ENCODE assay signal across 38 cellular contexts in the genomic region with DNA sequence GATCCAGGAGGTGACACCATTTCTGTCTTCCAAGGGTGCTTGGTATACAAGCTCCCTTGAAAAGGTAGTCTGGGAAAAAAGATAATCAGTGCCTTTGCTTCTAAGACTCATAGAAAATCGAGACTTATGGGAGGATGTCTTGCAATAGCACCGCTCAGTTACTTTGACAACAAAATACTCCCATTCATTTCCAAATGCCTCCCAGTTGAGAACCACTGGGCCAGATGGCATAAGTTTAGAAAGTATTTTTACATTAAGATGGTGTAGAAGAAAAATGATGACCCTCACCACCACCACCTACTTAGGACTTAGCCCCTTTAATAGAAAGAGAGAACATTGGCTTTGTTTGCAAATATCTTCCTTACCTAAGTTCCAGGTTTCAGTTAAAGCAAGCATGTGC. TPM values are rescaled to one million over a fixed set of nuclear protein-coding genes. Genes with fewer than 3 reads are reported as not detected.
"Had no signal": no experiment of that assay in that cellular context is flagged by ENCODE, and none has a peak within 500 bp of the region (broad histone marks: within the 10 kb centered on the region; RNA-seq: fewer than 3 reads in every experiment).

No MANE protein-coding gene starts in this region.

- H3K9me3 ChIP-seq: adrenal gland, ascending aorta, body of pancreas, breast epithelium had no signal

- H3K4me3 ChIP-seq: adrenal gland, ascending aorta, body of pancreas, breast epithelium, cardiac muscle cell had no signal

- DNase-seq: activated effector memory CD4-positive, alpha-beta T cell treated with anti-CD3 and anti-CD28 coated beads, Interleukin-2, amount 50 U/mL, for 16 hours; activated effector memory CD4-positive, alpha-beta T cell treated with Interleukin-2 at 50 U/mL for 16 hours; activated gamma-delta T cell; activated gamma-delta T cell treated with Interleukin-2 at 50 U/mL for 16 hours; activated naive CD4-positive, alpha-beta T cell; activated naive CD4-positive, alpha-beta T cell treated with anti-CD3 and anti-CD28 coated beads for 36 hours; activated naive CD4-positive, alpha-beta T cell treated with anti-CD3 and anti-CD28 coated beads, Interleukin-2, amount 10 ng/mL, durations not matched to agents 7 days and 5 days; activated naive CD4-positive, alpha-beta T cell treated with anti-CD3 and anti-CD28 coated beads, Interleukin-2, amount 50 U/mL, for 16 hours; activated naive CD4-positive, alpha-beta T cell treated with Interleukin-2 at 50 U/mL for 16 hours; activated naive CD8-positive, alpha-beta T cell treated with anti-CD3 and anti-CD28 coated beads for 36 hours; activated naive CD8-positive, alpha-beta T cell treated with anti-CD3 and anti-CD28 coated beads, Interleukin-2, amount 10 ng/mL, durations not matched to agents 7 days and 5 days; activated naive CD8-positive, alpha-beta T cell treated with anti-CD3 and anti-CD28 coated beads, Interleukin-2, amount 50 U/mL, for 24 hours; activated T-cell treated with anti-CD3 and anti-CD28 coated beads, Interleukin-2, amount 50 U/mL, for 1 hour; activated T-cell treated with anti-CD3 and anti-CD28 coated beads, Interleukin-2, amount 50 U/mL, for 24 hours; activated T-cell treated with anti-CD3 and anti-CD28 coated beads, Interleukin-2, amount 50 U/mL, for 4 hours; activated T-cell treated with anti-CD3 and anti-CD28 coated beads, Interleukin-2, amount 50 U/mL, for 48 hours; activated T-cell treated with anti-CD3 and anti-CD28 coated beads, Interleukin-2, amount 50 U/mL, for 72 hours; adrenal gland; amniotic stem cell; amygdala; anterior cingulate cortex; aorta; body of pancreas; brain microvascular endothelial cell; caudate nucleus; central memory CD4-positive, alpha-beta T cell; cerebellar nuclear complex had no signal

- H3K4me1 ChIP-seq: breast epithelium had no signal

- H3K9me3 Mint-ChIP-seq: activated naive CD4-positive, alpha-beta T cell treated with anti-CD3 and anti-CD28 coated beads for 36 hours; activated naive CD4-positive, alpha-beta T cell treated with anti-CD3 and anti-CD28 coated beads, Interleukin-2, amount 10 ng/mL, durations not matched to agents 7 days and 5 days; activated naive CD4-positive, alpha-beta T cell treated with anti-CD3 and anti-CD28 coated beads, Interleukin-2, amount 50 U/mL, for 24 hours; activated naive CD4-positive, alpha-beta T cell treated with anti-CD3 and anti-CD28 coated beads, Interleukin-2, amount 50 U/mL, for 72 hours; activated naive CD8-positive, alpha-beta T cell treated with anti-CD3 and anti-CD28 coated beads for 36 hours; activated naive CD8-positive, alpha-beta T cell treated with anti-CD3 and anti-CD28 coated beads, Interleukin-2, amount 10 ng/mL, durations not matched to agents 7 days and 5 days; activated naive CD8-positive, alpha-beta T cell treated with anti-CD3 and anti-CD28 coated beads, Interleukin-2, amount 50 U/mL, for 24 hours; activated T-cell treated with anti-CD3 and anti-CD28 coated beads, Interleukin-2, amount 50 U/mL, for 24 hours; activated T-cell treated with anti-CD3 and anti-CD28 coated beads, Interleukin-2, amount 50 U/mL, for 4 hours; activated T-cell treated with anti-CD3 and anti-CD28 coated beads, Interleukin-2, amount 50 U/mL, for 72 hours; activated T-helper 1 cell treated with anti-CD3 and anti-CD28 coated beads, Interleukin-12 subunit alpha, Interleukin-12 subunit beta, Interleukin-2, Interleukin-4 antibody, amounts not matched to agents 30 ng/mL and 10 ng/mL and 1 ng/mL, durations not matched to agents 14 hours and 24 hours and 36 hours; activated T-helper 17 cell treated with anti-CD3 and anti-CD28 coated beads, Interleukin-2, amount 50 U/mL, for 72 hours; activated T-helper 2 cell treated with anti-CD3 and anti-CD28 coated beads, Interferon-gamma antibody, Interleukin-2, Interleukin-4, amounts not matched to agents 10 μg/mL and 5 μg/mL and 100 μg/mL, durations not matched to agents 14 hours and 24 hours and 36 hours; central memory CD8-positive, alpha-beta T cell had no signal

- H3K27ac Mint-ChIP-seq: activated naive CD4-positive, alpha-beta T cell treated with anti-CD3 and anti-CD28 coated beads for 36 hours; activated naive CD4-positive, alpha-beta T cell treated with anti-CD3 and anti-CD28 coated beads, Interleukin-2, amount 10 ng/mL, durations not matched to agents 7 days and 5 days; activated naive CD4-positive, alpha-beta T cell treated with anti-CD3 and anti-CD28 coated beads, Interleukin-2, amount 50 U/mL, for 24 hours; activated naive CD4-positive, alpha-beta T cell treated with anti-CD3 and anti-CD28 coated beads, Interleukin-2, amount 50 U/mL, for 72 hours; activated naive CD8-positive, alpha-beta T cell; activated naive CD8-positive, alpha-beta T cell treated with anti-CD3 and anti-CD28 coated beads for 36 hours; activated naive CD8-positive, alpha-beta T cell treated with anti-CD3 and anti-CD28 coated beads, Interleukin-2, amount 10 ng/mL, durations not matched to agents 7 days and 5 days; activated naive CD8-positive, alpha-beta T cell treated with anti-CD3 and anti-CD28 coated beads, Interleukin-2, amount 50 U/mL, for 24 hours; activated T-cell treated with anti-CD3 and anti-CD28 coated beads, Interleukin-2, amount 50 U/mL, for 24 hours; activated T-cell treated with anti-CD3 and anti-CD28 coated beads, Interleukin-2, amount 50 U/mL, for 72 hours; activated T-helper 1 cell treated with anti-CD3 and anti-CD28 coated beads, Interleukin-12 subunit alpha, Interleukin-12 subunit beta, Interleukin-2, Interleukin-4 antibody, amounts not matched to agents 30 ng/mL and 10 ng/mL and 1 ng/mL, durations not matched to agents 14 hours and 24 hours and 36 hours; activated T-helper 17 cell treated with anti-CD3 and anti-CD28 coated beads, Interleukin-2, amount 50 U/mL, for 72 hours; activated T-helper 2 cell treated with anti-CD3 and anti-CD28 coated beads, Interferon-gamma antibody, Interleukin-2, Interleukin-4, amounts not matched to agents 10 μg/mL and 5 μg/mL and 100 μg/mL, durations not matched to agents 14 hours and 24 hours and 36 hours; brain had no signal

- H3K27ac ChIP-seq: adrenal gland, ascending aorta, body of pancreas, brain microvascular endothelial cell, breast epithelium, cardiac muscle cell had no signal

- H3K27me3 ChIP-seq: adrenal gland, ascending aorta, body of pancreas, brain microvascular endothelial cell, breast epithelium, cardiac muscle cell had no signal

- H3K4me3 Mint-ChIP-seq: activated naive CD4-positive, alpha-beta T cell treated with anti-CD3 and anti-CD28 coated beads for 36 hours; activated naive CD4-positive, alpha-beta T cell treated with anti-CD3 and anti-CD28 coated beads, Interleukin-2, amount 10 ng/mL, durations not matched to agents 7 days and 5 days; activated naive CD4-positive, alpha-beta T cell treated with anti-CD3 and anti-CD28 coated beads, Interleukin-2, amount 50 U/mL, for 24 hours; activated naive CD8-positive, alpha-beta T cell; activated naive CD8-positive, alpha-beta T cell treated with anti-CD3 and anti-CD28 coated beads for 36 hours; activated naive CD8-positive, alpha-beta T cell treated with anti-CD3 and anti-CD28 coated beads, Interleukin-2, amount 10 ng/mL, durations not matched to agents 7 days and 5 days; activated naive CD8-positive, alpha-beta T cell treated with anti-CD3 and anti-CD28 coated beads, Interleukin-2, amount 50 U/mL, for 24 hours; activated T-cell treated with anti-CD3 and anti-CD28 coated beads, Interleukin-2, amount 50 U/mL, for 24 hours; activated T-cell treated with anti-CD3 and anti-CD28 coated beads, Interleukin-2, amount 50 U/mL, for 4 hours; activated T-cell treated with anti-CD3 and anti-CD28 coated beads, Interleukin-2, amount 50 U/mL, for 72 hours; activated T-helper 1 cell treated with anti-CD3 and anti-CD28 coated beads, Interleukin-12 subunit alpha, Interleukin-12 subunit beta, Interleukin-2, Interleukin-4 antibody, amounts not matched to agents 30 ng/mL and 10 ng/mL and 1 ng/mL, durations not matched to agents 14 hours and 24 hours and 36 hours; activated T-helper 17 cell treated with anti-CD3 and anti-CD28 coated beads, Interleukin-2, amount 50 U/mL, for 72 hours; central memory CD8-positive, alpha-beta T cell had no signal

- H3K27me3 Mint-ChIP-seq: activated naive CD4-positive, alpha-beta T cell treated with anti-CD3 and anti-CD28 coated beads, Interleukin-2, amount 10 ng/mL, durations not matched to agents 7 days and 5 days; activated naive CD4-positive, alpha-beta T cell treated with anti-CD3 and anti-CD28 coated beads, Interleukin-2, amount 50 U/mL, for 24 hours; activated naive CD8-positive, alpha-beta T cell; activated naive CD8-positive, alpha-beta T cell treated with anti-CD3 and anti-CD28 coated beads, Interleukin-2, amount 10 ng/mL, durations not matched to agents 7 days and 5 days; activated naive CD8-positive, alpha-beta T cell treated with anti-CD3 and anti-CD28 coated beads, Interleukin-2, amount 50 U/mL, for 24 hours; activated T-cell treated with anti-CD3 and anti-CD28 coated beads, Interleukin-2, amount 50 U/mL, for 24 hours; activated T-helper 17 cell treated with anti-CD3 and anti-CD28 coated beads, Interleukin-2, amount 50 U/mL, for 72 hours; central memory CD8-positive, alpha-beta T cell had no signal

RNA-seq across cellular contexts. Expression of a gene that starts 40.5 kb away (rescaled TPM):
- total RNA-seq: ascending aorta had no signal
